In the genomic region with DNA sequence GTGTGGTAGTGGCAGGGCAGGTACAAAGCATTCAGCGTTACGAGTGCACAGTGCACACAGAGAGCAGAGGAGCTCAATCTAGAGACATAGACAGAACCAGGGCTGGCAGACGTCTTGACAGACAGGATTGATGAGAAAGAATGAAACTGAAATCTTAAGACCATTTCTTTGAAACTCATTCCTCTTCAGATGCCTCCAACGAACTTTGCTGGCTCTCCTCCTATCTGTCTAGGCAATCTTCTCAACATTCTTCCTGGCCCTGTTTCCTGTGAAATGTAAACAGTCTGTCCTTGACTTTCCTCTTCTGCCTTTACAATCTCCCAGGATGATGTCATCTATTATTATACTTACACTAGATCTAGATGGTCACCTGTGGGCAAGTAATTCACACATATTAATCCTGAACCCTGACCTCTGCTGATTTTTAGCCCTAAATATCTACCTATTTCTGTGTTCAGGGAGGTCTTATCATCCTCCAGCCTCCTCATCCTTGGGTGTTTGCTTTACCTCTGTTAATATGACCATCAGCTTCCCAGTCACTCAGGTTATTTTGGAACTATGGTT, we compare ENCODE assay signal across 9 cellular contexts.
DNase-seq lines count a peak whose midpoint lies in the region; ATAC-seq, FAIRE-seq and TF ChIP-seq lines count a peak whose summit lies in the region.
"Had no signal": no experiment of that assay in that cellular context is flagged by ENCODE, and none has a peak within 500 bp of the region (broad histone marks: within the 10 kb centered on the region; RNA-seq: fewer than 3 reads in every experiment).

No MANE protein-coding gene starts in this region.

- H3K4me1 ChIP-seq in OCI-LY3 (ENCODE audit: low read length): peaks cover 11% of the 10 kb centered on the region
- no peaks in the 10 kb centered on the region for H3K4me1 ChIP-seq in kidney (ENCODE audit: control insufficient read depth in 1 of 2, insufficient read depth in 1 of 2, low read depth in 1 of 2, low read length in 2 of 2)

- no peak for FAIRE-seq in kidney (lab: Jason Lieb, UNC)

- DNase-seq in NK-92 treated with Interleukin-12 subunit alpha and Interleukin-12 subunit beta, amount 100 ng/mL, for 24 hours (lab: John Stamatoyannopoulos, UW): peak; percentile 2
- DNase-seq in NK-92 (lab: John Stamatoyannopoulos, UW; ENCODE audit: unreplicated experiment): no peak
- no peak for DNase-seq in central memory CD8-positive, alpha-beta T cell (ENCODE audit: low spot score in 2 of 2)
- DNase-seq in Right ventricle myocardium superior: no peak
- no peak for DNase-seq in kidney

- H3K9ac ChIP-seq in OCI-LY3 (ENCODE audit: low read length) (no peak overlapping the region), kidney (ENCODE audit: low read length in 2 of 2) (no peak overlapping the region)

- no peaks in the 10 kb centered on the region for H3K27me3 Mint-ChIP-seq in central memory CD8-positive, alpha-beta T cell
- H3K27me3 Mint-ChIP-seq in stimulated activated memory B cell treated with anti-CD40 and anti-IgM and Interleukin-4, amounts not matched to agents 10 μg/mL and 1 μg/mL and 100 μg/mL, for 72 hours: no peaks in the 10 kb centered on the region

- peak overlapping the region; percentile 5 for H3K27ac Mint-ChIP-seq in central memory CD8-positive, alpha-beta T cell (ENCODE audit: low read depth)
- peak overlapping the region; percentile 21 for H3K27ac Mint-ChIP-seq in stimulated activated memory B cell treated with anti-CD40 and anti-IgM and Interleukin-4, amounts not matched to agents 10 μg/mL and 1 μg/mL and 100 μg/mL, for 72 hours
- H3K27ac Mint-ChIP-seq: dendritic cell treated with granulocyte-macrophage colony-stimulating factor and Interleukin-4, amounts not matched to agents 40 ng/mL and 50 ng/mL, for 4 days had no signal

- H3K27ac ChIP-seq in OCI-LY3 (ENCODE audit: low read length): no peak overlapping the region
- H3K27ac ChIP-seq in kidney (ENCODE audit: low read depth in 2 of 2, low read length in 2 of 2): no peak overlapping the region

- H2AFZ ChIP-seq in OCI-LY3 (ENCODE audit: low read depth, low read length): no peak overlapping the region

- H3K4me2 ChIP-seq in OCI-LY3 (ENCODE audit: low read length): peak overlapping the region; percentile 45

- no peak overlapping the region for H3K4me3 Mint-ChIP-seq in central memory CD8-positive, alpha-beta T cell
- no peak overlapping the region for H3K4me3 Mint-ChIP-seq in stimulated activated memory B cell treated with anti-CD40 and anti-IgM and Interleukin-4, amounts not matched to agents 10 μg/mL and 1 μg/mL and 100 μg/mL, for 72 hours
- H3K4me3 Mint-ChIP-seq: dendritic cell treated with granulocyte-macrophage colony-stimulating factor and Interleukin-4, amounts not matched to agents 40 ng/mL and 50 ng/mL, for 4 days had no signal

- H3K36me3 Mint-ChIP-seq in central memory CD8-positive, alpha-beta T cell (ENCODE audit: insufficient read depth): no peaks in the 10 kb centered on the region
- H3K36me3 Mint-ChIP-seq in stimulated activated memory B cell treated with anti-CD40 and anti-IgM and Interleukin-4, amounts not matched to agents 10 μg/mL and 1 μg/mL and 100 μg/mL, for 72 hours: no peaks in the 10 kb centered on the region

- no peaks in the 10 kb centered on the region for H3K79me2 ChIP-seq in OCI-LY3 (ENCODE audit: low read length)

- H3K4me1 Mint-ChIP-seq in central memory CD8-positive, alpha-beta T cell: peaks cover 15% of the 10 kb centered on the region
- peaks cover 15% of the 10 kb centered on the region for H3K4me1 Mint-ChIP-seq in stimulated activated memory B cell treated with anti-CD40 and anti-IgM and Interleukin-4, amounts not matched to agents 10 μg/mL and 1 μg/mL and 100 μg/mL, for 72 hours

- H3K9me3 ChIP-seq in OCI-LY3 (ENCODE audit: insufficient read depth, low read length): no peaks in the 10 kb centered on the region
- no peaks in the 10 kb centered on the region for H3K9me3 ChIP-seq in kidney (ENCODE audit: control insufficient read depth in 1 of 2, low read length in 2 of 2)

- H3K4me3 ChIP-seq in OCI-LY3 (ENCODE audit: low read length) (peak overlapping the region; percentile 2; the same call in 1 of the 2 replicates), kidney (ENCODE audit: low read length in 2 of 2) (no peak overlapping the region)

- no peaks in the 10 kb centered on the region for H4K20me1 ChIP-seq in OCI-LY3 (ENCODE audit: insufficient read depth, low read length)

- intact Hi-C loops in Right ventricle myocardium superior (cut with DNase I) (no loop called here), kidney (cut with DNase I) (no loop called here)

- no peaks in the 10 kb centered on the region for H3K9me3 Mint-ChIP-seq in central memory CD8-positive, alpha-beta T cell
- peaks cover 2% of the 10 kb centered on the region for H3K9me3 Mint-ChIP-seq in stimulated activated memory B cell treated with anti-CD40 and anti-IgM and Interleukin-4, amounts not matched to agents 10 μg/mL and 1 μg/mL and 100 μg/mL, for 72 hours

- TF ChIP-seq CTCF in OCI-LY3 (IDR thresholded peaks at IDR 0.05; ENCODE audit: low read depth, low read length): no peak
- TF ChIP-seq CTCF in kidney (IDR thresholded peaks at IDR 0.05; ENCODE audit: borderline replicate concordance, extremely low read depth, insufficient read depth): no peak

- H3K36me3 ChIP-seq in OCI-LY3 (replicated peaks; ENCODE audit: low read depth, low read length): no peaks in the 10 kb centered on the region
- H3K36me3 ChIP-seq in kidney (ENCODE audit: control insufficient read depth in 1 of 2, insufficient read depth in 2 of 2, low read length in 2 of 2): no peaks in the 10 kb centered on the region

- H3K27me3 ChIP-seq in OCI-LY3 (ENCODE audit: low read depth, low read length): peaks cover 39% of the 10 kb centered on the region

- peak; percentile 64 for ATAC-seq in central memory CD8-positive, alpha-beta T cell (replicated peaks; ENCODE audit: extremely low read depth, poor library complexity, severe bottlenecking)
- ATAC-seq in stimulated activated memory B cell treated with anti-CD40 and anti-IgM and Interleukin-4, amounts not matched to agents 10 μg/mL and 1 μg/mL and 100 μg/mL, for 72 hours: peak; percentile 88
- ATAC-seq in Right ventricle myocardium superior (ENCODE audit: poor library complexity) (no peak), HG02870 (IDR thresholded peaks at IDR 0.05; ENCODE audit: unreplicated experiment) (no peak)

Comparison
In these comparisons a context has a peak if more than half of its experiments do, and no peak if none do; other contexts are left out.
1. ATAC-seq: peak in central memory CD8-positive, alpha-beta T cell (single experiment) and stimulated activated memory B cell treated with anti-CD40 and anti-IgM and Interleukin-4, amounts not matched to agents 10 μg/mL and 1 μg/mL and 100 μg/mL, for 72 hours (single experiment); none in Right ventricle myocardium superior (single experiment) and HG02870 (single experiment).